Comparison of ENCODE assay signal across 2 cellular contexts in genomic region chr19:48250290-48251025, GRCh38.
TF ChIP-seq lines count a peak whose summit lies in the region.

No MANE protein-coding gene starts in this region.

TF ChIP-seq in IMR-90, 13 proteins besides CTCF, POLR2A, EP300 and RAD21:
- no peak for TF ChIP-seq NFE2L2 (IDR thresholded peaks at IDR 0.05; ENCODE audit: low read depth, low read length)
- TF ChIP-seq FOS (IDR thresholded peaks at IDR 0.05; ENCODE audit: low read depth, low read length) = no peak
- TF ChIP-seq MAFK (IDR thresholded peaks at IDR 0.05; ENCODE audit: low read depth, low read length) = peak; percentile 89
- no peak for TF ChIP-seq RFX5 (IDR thresholded peaks at IDR 0.05; ENCODE audit: low read depth, low read length)

TF ChIP-seq in GM12878, 131 proteins besides CTCF, POLR2A, EP300 and RAD21:
- TF ChIP-seq SREBF2 (IDR thresholded peaks at IDR 0.05; ENCODE audit: low read length) (no peak), ZNF687 (IDR thresholded peaks at IDR 0.05) (peak; percentile 71), TCF3 (IDR thresholded peaks at IDR 0.05; ENCODE audit: borderline replicate concordance, insufficient read depth, low read depth, low read length) (no peak), PAX5 (IDR thresholded peaks at IDR 0.05; ENCODE audit: borderline replicate concordance, low read depth, low read length) (no peak), BRCA1 (IDR thresholded peaks at IDR 0.05; ENCODE audit: low read depth, low read length) (no peak), ZNF592 (IDR thresholded peaks at IDR 0.05) (peak; percentile 95), YBX1 (IDR thresholded peaks at IDR 0.05) (no peak), SUPT20H (IDR thresholded peaks at IDR 0.05; ENCODE audit: borderline replicate concordance, control insufficient read depth, low read depth, low read length) (no peak), ASH2L (IDR thresholded peaks at IDR 0.05; ENCODE audit: borderline replicate concordance, low read depth) (no peak), NR2C2 (IDR thresholded peaks at IDR 0.05; ENCODE audit: borderline replicate concordance, control insufficient read depth, insufficient read length, low read depth) (no peak), STAT1 (conservative IDR thresholded peaks at IDR 0.05) (no peak), DPF2 (IDR thresholded peaks at IDR 0.05) (no peak), CHD1 (IDR thresholded peaks at IDR 0.05; ENCODE audit: low read depth, low read length) (no peak), IRF5 (IDR thresholded peaks at IDR 0.05; ENCODE audit: borderline replicate concordance) (no peak)
TF ChIP-seq in GM12878: peak in this region for 2.
